9 cellular contexts compared by ENCODE assay signal in the genomic region with DNA sequence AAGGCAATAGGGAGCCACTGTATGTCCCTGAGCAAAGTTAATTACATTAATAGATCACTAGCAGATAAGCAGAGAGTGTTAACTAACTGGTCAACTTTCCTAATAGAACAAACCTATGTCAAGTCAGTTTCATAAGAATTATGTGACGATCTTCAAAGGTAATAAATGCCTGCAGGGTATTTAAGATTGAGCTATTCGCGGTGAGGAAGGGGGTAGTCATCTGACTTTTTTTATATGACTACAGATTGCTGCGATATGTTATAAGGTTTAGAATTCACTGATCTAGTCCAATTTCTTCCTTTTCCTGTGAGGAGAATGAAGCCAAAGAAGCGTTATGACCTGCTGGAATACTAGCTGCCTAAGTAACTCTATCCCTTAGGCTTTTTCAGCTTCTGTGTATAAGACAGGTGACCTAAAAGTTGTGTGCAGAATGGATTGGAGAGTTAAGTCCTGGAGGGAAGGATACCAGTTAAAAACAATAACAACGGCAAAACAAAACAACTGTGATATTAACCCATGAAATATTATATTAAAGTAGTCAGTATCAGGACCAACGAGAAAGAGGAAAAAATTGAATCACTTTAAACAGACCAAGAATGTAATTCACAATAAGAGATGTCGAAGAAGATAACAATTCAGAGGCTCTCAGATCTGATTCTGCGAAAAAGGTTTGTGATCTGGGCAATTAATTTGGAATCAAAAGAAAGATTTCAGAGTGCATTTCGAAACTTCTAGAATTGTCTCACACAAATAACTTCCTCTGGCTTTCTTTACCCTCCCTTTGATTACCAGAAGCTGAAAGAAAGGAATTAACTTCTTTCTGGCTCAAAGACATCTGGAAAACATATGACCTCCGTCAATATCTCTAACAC. TPM values are rescaled to one million over a fixed set of nuclear protein-coding genes. Genes with fewer than 3 reads are reported as not detected.
A peak's percentile ranks its signal among the peaks of the same experiment; 100 is the strongest.
DNase-seq lines count a peak whose midpoint lies in the region; ATAC-seq and TF ChIP-seq lines count a peak whose summit lies in the region.
"Had no signal": no experiment of that assay in that cellular context is flagged by ENCODE, and none has a peak within 500 bp of the region (broad histone marks: within the 10 kb centered on the region; RNA-seq: fewer than 3 reads in every experiment).

No MANE protein-coding gene starts in this region.

- H3K36me3 ChIP-seq in A673 (ENCODE audit: insufficient read depth, low read length, poor library complexity, severe bottlenecking) (peaks cover 5% of the 10 kb centered on the region), endodermal cell (ENCODE audit: control insufficient read depth, insufficient read depth, low read length) (no peaks in the 10 kb centered on the region)

- no peak overlapping the region for H4K91ac ChIP-seq in H9 (ENCODE audit: insufficient read length, low read depth, low read length)

- H3T11ph ChIP-seq in H9 (ENCODE audit: low read length), result no peak overlapping the region

- POLR2A ChIA-PET in A673 (lab: Charles Lee; ENCODE audit: low non-redundant PET), result no interaction called here

- H2AK5ac ChIP-seq in H9 (ENCODE audit: insufficient read length, low read length), result no peak overlapping the region

- no peaks in the 10 kb centered on the region for H3K79me2 ChIP-seq in H9 (ENCODE audit: insufficient read depth, low read length)

- H3K4me1 ChIP-seq in A673 (ENCODE audit: insufficient read depth, low read length, poor library complexity, severe bottlenecking) (peaks cover 29% of the 10 kb centered on the region), H9 (ENCODE audit: insufficient read depth, low read length) (no peaks in the 10 kb centered on the region), endodermal cell (ENCODE audit: control insufficient read depth, insufficient read depth, low read length) (no peaks in the 10 kb centered on the region)

- H3K4me1 Mint-ChIP-seq in brain (peaks cover 15% of the 10 kb centered on the region), memory B cell (peaks cover 34% of the 10 kb centered on the region), H9 (peaks cover 11 to 14% of the 10 kb centered on the region in 2 experiments), endodermal cell (peaks cover 5% of the 10 kb centered on the region)

- DNase-seq in A673 (ENCODE audit: low spot score) (peak; percentile 41), memory B cell (ENCODE audit: low spot score in 2 of 2) (no peak), H9 (no peak), Kasumi-1 (lab: John Stamatoyannopoulos, UW) (no peak), endodermal cell (no peak)

- no peak overlapping the region for H2BK12ac ChIP-seq in H9 (ENCODE audit: insufficient read length, low read depth, low read length)

- H3K23me2 ChIP-seq in H9 (ENCODE audit: insufficient read length, low read depth, low read length, poor library complexity, severe bottlenecking), result no peaks in the 10 kb centered on the region

- H3K27me3 Mint-ChIP-seq in brain (peaks cover 3% of the 10 kb centered on the region), memory B cell (no peaks in the 10 kb centered on the region), H9 (ENCODE audit: low read depth) (no peaks in the 10 kb centered on the region), endodermal cell (ENCODE audit: insufficient read depth) (no peaks in the 10 kb centered on the region)

- BruUV-seq in A673 (replicated peaks; lab: Mats Ljungman, UMichigan), result TSS peak; percentile 76

- TF ChIP-seq CTCF in A673 (conservative IDR thresholded peaks at IDR 0.05; ENCODE audit: low read depth, low read length), result no peak
- TF ChIP-seq CTCF in brain (conservative IDR thresholded peaks at IDR 0.05), result no peak
- TF ChIP-seq CTCF in H9 (conservative IDR thresholded peaks at IDR 0.05), result no peak
- TF ChIP-seq CTCF in endodermal cell (conservative IDR thresholded peaks at IDR 0.05), result no peak

- no peak overlapping the region for H2BK15ac ChIP-seq in H9 (ENCODE audit: low read depth, low read length)

- no peak overlapping the region for H3K4ac ChIP-seq in H9 (ENCODE audit: low read depth, low read length)

- no peaks in the 10 kb centered on the region for H4K20me1 ChIP-seq in H9 (ENCODE audit: control insufficient read depth, insufficient read depth, insufficient read length)

- WGBS in H9 (ENCODE audit: extremely low coverage, insufficient read length, low lambda C conversion rate), result no CpG with 5 or more reads among the region's 11 CpGs
- WGBS in endodermal cell (ENCODE audit: insufficient coverage in 1 of 2, insufficient read length in 1 of 2), 2 experiments, result 90 to 99% methylated on average over 9 to 10 of the region's 11 CpGs

- ATAC-seq in GM18873 (IDR thresholded peaks at IDR 0.05; ENCODE audit: low FRiP score, unreplicated experiment) (peak; percentile 42), HG03571 (IDR thresholded peaks at IDR 0.05; ENCODE audit: unreplicated experiment) (peak; percentile 29), memory B cell (ENCODE audit: low read depth) (peak; percentile 50)

- H3K4me2 ChIP-seq in H9 (ENCODE audit: insufficient read depth, insufficient read length, low read length), result no peak overlapping the region

- no peaks in the 10 kb centered on the region for H3K79me1 ChIP-seq in H9 (ENCODE audit: insufficient read depth, low read depth, low read length, poor library complexity, severe bottlenecking)

- intact Hi-C loops in A673 (cut with micrococcal nuclease; ENCODE audit: unreplicated experiment), result no loop called here

- peak overlapping the region in 3 of 5 experiments; percentile 35 to 70 (median 58) for H3K4me3 Mint-ChIP-seq in brain
- peak overlapping the region; percentile 97 for H3K4me3 Mint-ChIP-seq in memory B cell
- no peak overlapping the region for H3K4me3 Mint-ChIP-seq in H9
- H3K4me3 Mint-ChIP-seq in endodermal cell, result no peak overlapping the region

- peak overlapping the region; percentile 90 for H3K27ac ChIP-seq in A673 (ENCODE audit: low read depth, low read length, poor library complexity, severe bottlenecking)
- no peak overlapping the region for H3K27ac ChIP-seq in H9 (ENCODE audit: insufficient read length, low read depth, low read length)
- H3K27ac ChIP-seq in endodermal cell (ENCODE audit: low read depth, low read length), result no peak overlapping the region

- no peak overlapping the region for H4K5ac ChIP-seq in H9 (ENCODE audit: insufficient read length, low read depth, low read length)

- H3K27ac Mint-ChIP-seq in brain (peak overlapping the region in 1 of 5 experiments; percentile 72), memory B cell (peak overlapping the region; percentile 99), H9 (no peak overlapping the region), endodermal cell (no peak overlapping the region)

- H2BK5ac ChIP-seq in H9 (ENCODE audit: insufficient read length, low read length), result no peak overlapping the region

- H3K9me3 ChIP-seq in A673 (ENCODE audit: low read depth, low read length, poor library complexity, severe bottlenecking) (peaks cover 19% of the 10 kb centered on the region), H9 (ENCODE audit: control insufficient read depth, low read depth, low read length) (no peaks in the 10 kb centered on the region), endodermal cell (ENCODE audit: control insufficient read depth, low read length) (peaks cover 39% of the 10 kb centered on the region)

- no peak overlapping the region for H2AFZ ChIP-seq in H9 (ENCODE audit: low read length)

- H3K9me3 Mint-ChIP-seq in brain (peaks cover 5 to 38% (median 14%) of the 10 kb centered on the region in 5 experiments), memory B cell (peaks cover 2% of the 10 kb centered on the region), H9 (peaks cover 19 to 41% of the 10 kb centered on the region in 2 experiments), endodermal cell (peaks cover 35% of the 10 kb centered on the region)

- peak overlapping the region; percentile 53 for H3K4me3 ChIP-seq in A673 (ENCODE audit: low read depth, low read length, poor library complexity, severe bottlenecking)
- H3K4me3 ChIP-seq in endodermal cell (ENCODE audit: low read length), result no peak overlapping the region

- H3K9ac ChIP-seq in H9 (ENCODE audit: extremely low read depth, insufficient read length, low read length) (no peak overlapping the region), endodermal cell (ENCODE audit: extremely low read depth, low read length, poor library complexity, severe bottlenecking) (no peak overlapping the region)

- H2BK20ac ChIP-seq in H9 (ENCODE audit: low read depth, low read length, poor library complexity, severe bottlenecking), result no peak overlapping the region

- CTCF ChIA-PET in A673 (lab: Charles Lee), result no interaction called here

- no peak overlapping the region for H3K14ac ChIP-seq in H9 (ENCODE audit: insufficient read depth, low read length)

- H2BK120ac ChIP-seq in H9 (ENCODE audit: low read depth, low read length, poor library complexity, severe bottlenecking), result no peak overlapping the region

- H3K23ac ChIP-seq in H9 (ENCODE audit: insufficient read length, low read depth, low read length), result no peak overlapping the region

- H3K56ac ChIP-seq in H9 (ENCODE audit: insufficient read length, low read depth, low read length), result no peak overlapping the region

- no peak overlapping the region for H3K18ac ChIP-seq in H9 (ENCODE audit: insufficient read length, low read depth, low read length)

- no peaks in the 10 kb centered on the region for H3K27me3 ChIP-seq in A673 (replicated peaks; ENCODE audit: insufficient read depth, low read depth, low read length, poor library complexity)
- no peaks in the 10 kb centered on the region for H3K27me3 ChIP-seq in H9 (ENCODE audit: insufficient read depth, low read length)
- no peaks in the 10 kb centered on the region for H3K27me3 ChIP-seq in endodermal cell (ENCODE audit: control insufficient read depth, insufficient read depth, low read length, poor library complexity, severe bottlenecking)

- H3K36me3 Mint-ChIP-seq in brain (no peaks in the 10 kb centered on the region), memory B cell (peaks cover 17% of the 10 kb centered on the region), H9 (ENCODE audit: insufficient read depth in 1 of 3, low read depth in 3 of 3) (peaks cover 9 to 42% (median 18%) of the 10 kb centered on the region in 3 experiments), endodermal cell (ENCODE audit: low read depth) (peaks cover 1% of the 10 kb centered on the region)

- H4K8ac ChIP-seq in H9 (replicated peaks; ENCODE audit: insufficient read length, low read depth, low read length), result no peak overlapping the region

RNA-seq across cellular contexts. Expression of a gene that starts 0.6 kb away (rescaled TPM):
- total RNA-seq in A673 (2021), result 71.3 and 92.7 TPM in 2 replicates
- 6.0 TPM for polyA plus RNA-seq in brain (ENCODE audit: insufficient read depth, low read depth, low replicate concordance)
- total RNA-seq in H9 (2021), result not detected in 2 replicates
- not detected for total RNA-seq in endodermal cell
- not detected for polyA plus RNA-seq in endodermal cell (2013, experiment 1 of 2)
- polyA plus RNA-seq in endodermal cell (2013, experiment 2 of 2), result not detected
- polyA plus RNA-seq: neural cell had no signal

RNA-seq across cellular contexts. Expression of a gene that starts 55.2 kb away (rescaled TPM):
- total RNA-seq in A673 (2021) (not detected in 2 replicates), H9 (2021) (not detected in 2 replicates), endodermal cell (not detected)
- not detected for polyA plus RNA-seq in brain (ENCODE audit: insufficient read depth, low read depth, low replicate concordance)
- polyA plus RNA-seq in endodermal cell (2013, experiment 1 of 2), result not detected
- polyA plus RNA-seq in endodermal cell (2013, experiment 2 of 2), result not detected
- polyA plus RNA-seq: neural cell had no signal

Comparison
In these comparisons a context has a peak if more than half of its experiments do, and no peak if none do; other contexts are left out.
1. H3K4me3 Mint-ChIP-seq: peak in brain (3 of 5) and memory B cell (single experiment); none in H9 (0 of 2) and endodermal cell (single experiment).
2. RNA of a gene that starts 0.6 kb away (total RNA-seq): 71.3 to 92.7 TPM in A673; not detected in H9 and not detected in endodermal cell; every median in the first group is over 10 times any median in the second.
3. Peak in every context shown above with its lines, with median percentiles within 50 percentile points of each other: ATAC-seq.